In the genomic region with DNA sequence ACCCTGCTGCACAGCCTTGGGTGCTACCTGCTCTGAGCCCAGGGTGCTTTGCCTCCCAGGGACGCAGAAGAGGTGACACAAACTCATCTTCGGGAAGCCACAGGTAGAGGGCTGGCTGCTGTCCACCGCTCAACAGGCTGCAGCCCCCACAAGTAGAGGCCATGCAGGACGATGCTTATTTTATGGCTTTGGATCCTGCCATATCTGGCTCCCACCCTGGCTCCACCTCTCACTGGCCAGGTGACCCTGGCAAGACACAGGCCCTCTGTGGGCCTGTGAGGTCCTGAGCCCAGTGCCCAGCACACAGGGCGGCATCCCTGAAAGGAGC, we compare ENCODE assay signal across 15 cellular contexts. TPM values are rescaled to one million over a fixed set of nuclear protein-coding genes. Genes with fewer than 3 reads are reported as not detected.
DNase-seq lines count a peak whose midpoint lies in the region; ATAC-seq and TF ChIP-seq lines count a peak whose summit lies in the region.
"Had no signal": no experiment of that assay in that cellular context is flagged by ENCODE, and none has a peak within 500 bp of the region (broad histone marks: within the 10 kb centered on the region; RNA-seq: fewer than 3 reads in every experiment).

No MANE protein-coding gene starts in this region.

- H3K36me3 Mint-ChIP-seq in Caco-2 (ENCODE audit: insufficient read depth, unreplicated experiment) = peaks cover 27% of the 10 kb centered on the region
- H3K36me3 Mint-ChIP-seq in stimulated activated memory B cell treated with anti-CD40 and anti-IgM and Interleukin-4, amounts not matched to agents 10 μg/mL and 1 μg/mL and 100 μg/mL, for 72 hours = no peaks in the 10 kb centered on the region

- no peaks in the 10 kb centered on the region for H3K9me3 Mint-ChIP-seq in Caco-2 (ENCODE audit: unreplicated experiment)
- H3K9me3 Mint-ChIP-seq in stimulated activated memory B cell treated with anti-CD40 and anti-IgM and Interleukin-4, amounts not matched to agents 10 μg/mL and 1 μg/mL and 100 μg/mL, for 72 hours = no peaks in the 10 kb centered on the region
- H3K9me3 Mint-ChIP-seq: activated naive CD4-positive, alpha-beta T cell treated with anti-CD3 and anti-CD28 coated beads for 36 hours had no signal

- intact Hi-C loops in Caco-2 (cut with micrococcal nuclease; ENCODE audit: unreplicated experiment) = no loop called here
- intact Hi-C loops in breast epithelium (cut with DNase I; ENCODE audit: low total_unique reads) = no loop called here
- intact Hi-C loops in lower lobe of right lung (cut with DNase I) = no loop called here

- peak overlapping the region; percentile 87 to 94 for H3K27ac ChIP-seq in breast epithelium
- no peak overlapping the region for H3K27ac ChIP-seq in lower lobe of right lung
- H3K27ac ChIP-seq in stomach smooth muscle (ENCODE audit: low read length) = peak overlapping the region; percentile 85

- H3K9me3 ChIP-seq in Caco-2 (no peaks in the 10 kb centered on the region), breast epithelium (no peaks in the 10 kb centered on the region), lower lobe of right lung (no peaks in the 10 kb centered on the region), stomach smooth muscle (ENCODE audit: control insufficient read depth in 2 of 2, low read length in 2 of 2) (no peaks in the 10 kb centered on the region)

- no peaks in the 10 kb centered on the region for H3K27me3 Mint-ChIP-seq in Caco-2 (ENCODE audit: insufficient read depth, unreplicated experiment)
- H3K27me3 Mint-ChIP-seq in stimulated activated memory B cell treated with anti-CD40 and anti-IgM and Interleukin-4, amounts not matched to agents 10 μg/mL and 1 μg/mL and 100 μg/mL, for 72 hours = peaks cover 86% of the 10 kb centered on the region

- TF ChIP-seq CTCF in Caco-2 (IDR thresholded peaks at IDR 0.05; ENCODE audit: insufficient read depth in 1 of 2, low read depth in 1 of 2, low read length in 1 of 2, severe bottlenecking in 1 of 2, unreplicated experiment in 1 of 2) = no peak
- no peak for TF ChIP-seq CTCF in breast epithelium (IDR thresholded peaks at IDR 0.05)
- no peak for TF ChIP-seq CTCF in lower lobe of right lung (IDR thresholded peaks at IDR 0.05)

- POLR2A ChIA-PET in Caco-2 (lab: Charles Lee) = no interaction called here

- no TSS peak for BruUV-seq in Caco-2 (replicated peaks; lab: Mats Ljungman, UMichigan)

- H3K27me3 ChIP-seq in Caco-2 (replicated peaks; ENCODE audit: control insufficient read depth, insufficient read depth, low read length) = no peaks in the 10 kb centered on the region
- no peaks in the 10 kb centered on the region for H3K27me3 ChIP-seq in breast epithelium
- peaks cover 6% of the 10 kb centered on the region for H3K27me3 ChIP-seq in lower lobe of right lung (ENCODE audit: low read depth)
- no peaks in the 10 kb centered on the region for H3K27me3 ChIP-seq in stomach smooth muscle (ENCODE audit: control insufficient read depth in 1 of 2, insufficient read depth in 2 of 2, low read length in 2 of 2)

- H3K36me3 ChIP-seq in Caco-2 (ENCODE audit: control insufficient read depth, insufficient read depth, low read length) = peaks cover 5% of the 10 kb centered on the region; the same call in 1 of the 2 replicates
- H3K36me3 ChIP-seq in breast epithelium = no peaks in the 10 kb centered on the region
- no peaks in the 10 kb centered on the region for H3K36me3 ChIP-seq in lower lobe of right lung
- H3K36me3 ChIP-seq in stomach smooth muscle (ENCODE audit: control insufficient read depth in 2 of 2, insufficient read depth in 2 of 2, low read length in 2 of 2) = no peaks in the 10 kb centered on the region

- H3K4me3 Mint-ChIP-seq in Caco-2 (ENCODE audit: unreplicated experiment) = peak overlapping the region; percentile 38
- H3K4me3 Mint-ChIP-seq in stimulated activated memory B cell treated with anti-CD40 and anti-IgM and Interleukin-4, amounts not matched to agents 10 μg/mL and 1 μg/mL and 100 μg/mL, for 72 hours = no peak overlapping the region
- H3K4me3 Mint-ChIP-seq: activated naive CD4-positive, alpha-beta T cell treated with anti-CD3 and anti-CD28 coated beads for 36 hours had no signal

- ATAC-seq in lower lobe of right lung = no peak
- no peak for ATAC-seq in stimulated activated memory B cell treated with anti-CD40 and anti-IgM and Interleukin-4, amounts not matched to agents 10 μg/mL and 1 μg/mL and 100 μg/mL, for 72 hours
- no peak for ATAC-seq in GM18520 (IDR thresholded peaks at IDR 0.05; ENCODE audit: unreplicated experiment)

- CTCF ChIA-PET in Caco-2 (lab: Charles Lee) = interaction anchor here (1.2 kb wide), 1 partner anchor 64 kb away, joined by 3 read pairs; no protein-coding TSS in a partner anchor

- peak overlapping the region; percentile 42 for H3K27ac Mint-ChIP-seq in Caco-2 (ENCODE audit: unreplicated experiment)
- H3K27ac Mint-ChIP-seq in stimulated activated memory B cell treated with anti-CD40 and anti-IgM and Interleukin-4, amounts not matched to agents 10 μg/mL and 1 μg/mL and 100 μg/mL, for 72 hours = no peak overlapping the region
- H3K27ac Mint-ChIP-seq: activated naive CD4-positive, alpha-beta T cell treated with anti-CD3 and anti-CD28 coated beads for 36 hours had no signal

- peaks cover 36% of the 10 kb centered on the region for H3K4me1 Mint-ChIP-seq in Caco-2 (ENCODE audit: low read depth, unreplicated experiment)
- peaks cover 24% of the 10 kb centered on the region for H3K4me1 Mint-ChIP-seq in stimulated activated memory B cell treated with anti-CD40 and anti-IgM and Interleukin-4, amounts not matched to agents 10 μg/mL and 1 μg/mL and 100 μg/mL, for 72 hours

- TF ChIP-seq POLR2A in breast epithelium (IDR thresholded peaks at IDR 0.05) = no peak

- DNase-seq in Caco-2 = no peak
- no peak for DNase-seq in breast epithelium (ENCODE audit: low spot score in 2 of 2)
- no peak for DNase-seq in lower lobe of right lung
- DNase-seq in NCI-H146 (lab: John Stamatoyannopoulos, UW) = no peak
- no peak for DNase-seq in activated CD4-positive, alpha-beta T cell treated with anti-CD3 and anti-CD28 coated beads, Interleukin-2, amount 50 U/mL, for 1 hour
- DNase-seq: activated naive CD4-positive, alpha-beta T cell treated with anti-CD3 and anti-CD28 coated beads for 36 hours; C1 segment of cervical spinal cord; cerebellar nuclear complex; EL had no signal

- H3K4me3 ChIP-seq in Caco-2 (ENCODE audit: low read depth, low read length) = no peak overlapping the region
- H3K4me3 ChIP-seq in breast epithelium = peak overlapping the region in 1 of 3 donors; percentile 88
- peak overlapping the region; percentile 6 for H3K4me3 ChIP-seq in lower lobe of right lung
- H3K4me3 ChIP-seq in stomach smooth muscle (ENCODE audit: low read length in 2 of 2) = peak overlapping the region; percentile 89 to 90

- H3K4me1 ChIP-seq in Caco-2 (peaks cover 43% of the 10 kb centered on the region), breast epithelium (peaks cover 10 to 32% of the 10 kb centered on the region in 2 donors), lower lobe of right lung (peaks cover 67% of the 10 kb centered on the region), stomach smooth muscle (ENCODE audit: control insufficient read depth, insufficient read depth, low read length) (peaks cover 72% of the 10 kb centered on the region)

- no peak overlapping the region for H3K9ac ChIP-seq in stomach smooth muscle (ENCODE audit: low read length in 2 of 2)

RNA-seq across cellular contexts. Expression of a gene that starts 11.3 kb away (rescaled TPM):
- total RNA-seq in Caco-2 (2022) (94.0 and 95.5 TPM in 2 replicates), breast epithelium (10 to 100 TPM; 13.6 to 38.7 (median 32.9) TPM), lower lobe of right lung (65.1 TPM)

RNA-seq across cellular contexts. Expression of a gene that starts 44.0 kb away (rescaled TPM):
- total RNA-seq in Caco-2 (2022) (not detected in 2 replicates), breast epithelium (not detected), lower lobe of right lung (not detected)
- total RNA-seq: activated CD8-positive, alpha-beta memory T cell treated with anti-CD3 and anti-CD28 coated beads for 36 hours; activated naive CD4-positive, alpha-beta T cell treated with anti-CD3 and anti-CD28 coated beads for 36 hours; H7; NCI-H460 had no signal

RNA-seq across cellular contexts. Expression of a gene that starts 55.8 kb away (rescaled TPM):
- not detected in 2 replicates for total RNA-seq in Caco-2 (2022)
- not detected for total RNA-seq in breast epithelium
- 0.44 TPM for total RNA-seq in lower lobe of right lung
- total RNA-seq: activated CD8-positive, alpha-beta memory T cell treated with anti-CD3 and anti-CD28 coated beads for 36 hours; activated naive CD4-positive, alpha-beta T cell treated with anti-CD3 and anti-CD28 coated beads for 36 hours; H7; NCI-H460 had no signal
